1 cellular context compared by ENCODE assay signal in the genomic region with DNA sequence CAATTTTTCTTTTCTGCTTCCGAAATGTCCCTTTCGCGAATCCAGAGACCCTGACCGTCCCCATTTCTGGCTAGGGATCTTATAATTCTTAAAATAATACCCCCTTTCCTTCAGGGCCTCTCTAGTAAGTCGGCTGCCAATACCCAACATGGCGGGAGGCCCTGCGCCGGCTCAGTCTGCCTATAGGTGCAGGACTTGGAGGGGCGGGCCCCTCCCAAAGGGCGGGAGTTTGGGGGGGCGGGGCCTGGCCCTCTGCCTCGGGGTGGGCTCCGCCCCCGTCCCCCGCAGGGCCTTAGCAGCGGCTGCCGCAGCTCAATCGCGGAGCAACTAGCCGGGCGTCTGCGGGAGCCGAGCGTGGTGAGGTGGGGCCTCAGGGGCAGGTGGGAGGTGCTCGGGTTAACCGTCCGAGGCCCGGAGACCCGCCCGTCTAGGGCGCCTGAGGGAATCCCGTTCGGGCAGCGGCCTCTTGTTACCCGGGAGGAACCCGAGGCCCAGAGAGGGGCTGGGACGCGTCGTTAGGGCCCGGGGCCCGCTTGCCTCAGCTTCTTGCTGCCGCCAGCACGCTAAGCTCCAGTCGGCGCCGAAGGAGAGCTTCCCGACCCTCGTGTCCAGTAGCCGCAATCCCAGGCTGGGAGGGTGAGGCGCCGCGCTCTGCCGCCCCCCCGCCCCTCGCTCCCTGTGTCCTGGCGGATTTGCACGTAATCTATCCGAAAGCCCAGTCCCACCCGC.
A peak's percentile ranks its signal among the peaks of the same experiment; 100 is the strongest.
TF ChIP-seq lines count a peak whose summit lies in the region.

Gene CEP250, plus strand, starts transcription at position 718 of the 729 bp plus-strand sequence. CDS start 6,770 bp downstream, outside the sequence.

TF ChIP-seq in HEK293, 187 proteins besides CTCF, POLR2A, EP300 and RAD21 (continued from another document and continues in another):
- no peak for TF ChIP-seq TSHZ1 (tag by site-specific recombination; IDR thresholded peaks at IDR 0.05; ENCODE audit: borderline replicate concordance)
- TF ChIP-seq ZNF629 (tag by site-specific recombination; IDR thresholded peaks at IDR 0.05), result no peak; the same call in 1 of the 2 replicates
- TF ChIP-seq ZNF585B (tag by site-specific recombination; IDR thresholded peaks at IDR 0.05), result no peak
- no peak for TF ChIP-seq ZSCAN18 (tag by site-specific recombination; IDR thresholded peaks at IDR 0.05)
- TF ChIP-seq ZNF555 (tag by site-specific recombination; conservative IDR thresholded peaks at IDR 0.05), result no peak
- no peak for TF ChIP-seq ZNF132 (tag by site-specific recombination; IDR thresholded peaks at IDR 0.05; ENCODE audit: borderline replicate concordance)
- TF ChIP-seq ZBTB21 (tag by site-specific recombination; IDR thresholded peaks at IDR 0.05), result no peak
- no peak; the same call in none of the 2 replicates for TF ChIP-seq PRDM1 (tag by site-specific recombination; IDR thresholded peaks at IDR 0.05)
- no peak for TF ChIP-seq ZNF184 (tag by site-specific recombination; IDR thresholded peaks at IDR 0.05)
- TF ChIP-seq ZNF416 (tag by site-specific recombination; IDR thresholded peaks at IDR 0.05), result no peak
- TF ChIP-seq MEIS1 (CRISPR knock-in tag; IDR thresholded peaks at IDR 0.05; ENCODE audit: borderline replicate concordance), result no peak
- TF ChIP-seq ZNF19 (tag by site-specific recombination; IDR thresholded peaks at IDR 0.05; ENCODE audit: low read depth), result no peak
- no peak for TF ChIP-seq ZNF354C (tag by site-specific recombination; IDR thresholded peaks at IDR 0.05; ENCODE audit: borderline replicate concordance, low read depth)
- no peak for TF ChIP-seq ZNF174 (tag by site-specific recombination; IDR thresholded peaks at IDR 0.05)
- peak; percentile 68 for TF ChIP-seq EGR2 (tag by site-specific recombination; IDR thresholded peaks at IDR 0.05; ENCODE audit: low read depth)
- TF ChIP-seq ZNF548 (tag by site-specific recombination; IDR thresholded peaks at IDR 0.05), result no peak
- TF ChIP-seq, protein P1, sequence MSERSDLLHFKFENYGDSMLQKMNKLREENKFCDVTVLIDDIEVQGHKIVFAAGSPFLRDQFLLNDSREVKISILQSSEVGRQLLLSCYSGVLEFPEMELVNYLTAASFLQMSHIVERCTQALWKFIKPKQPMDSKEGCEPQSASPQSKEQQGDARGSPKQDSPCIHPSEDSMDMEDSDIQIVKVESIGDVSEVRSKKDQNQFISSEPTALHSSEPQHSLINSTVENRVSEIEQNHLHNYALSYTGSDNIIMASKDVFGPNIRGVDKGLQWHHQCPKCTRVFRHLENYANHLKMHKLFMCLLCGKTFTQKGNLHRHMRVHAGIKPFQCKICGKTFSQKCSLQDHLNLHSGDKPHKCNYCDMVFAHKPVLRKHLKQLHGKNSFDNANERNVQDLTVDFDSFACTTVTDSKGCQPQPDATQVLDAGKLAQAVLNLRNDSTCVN (tag by site-specific recombination; optimal IDR thresholded peaks at IDR 0.05), result peak; percentile 56
- no peak for TF ChIP-seq ZFP3 (tag by site-specific recombination; IDR thresholded peaks at IDR 0.05; ENCODE audit: low read depth)
- peak; percentile 98 for TF ChIP-seq GLIS2 (tag by site-specific recombination; IDR thresholded peaks at IDR 0.05)
- no peak for TF ChIP-seq ZEB2 (tag by site-specific recombination; IDR thresholded peaks at IDR 0.05)
- TF ChIP-seq ZNF692 (tag by site-specific recombination; IDR thresholded peaks at IDR 0.05), result peak; percentile 90
- no peak for TF ChIP-seq ZNF707 (tag by site-specific recombination; IDR thresholded peaks at IDR 0.05)
- 0 out of 2 replicates have a peak, but pooled peaks have one; percentile 51 for TF ChIP-seq ZNF391 (tag by site-specific recombination; IDR thresholded peaks at IDR 0.05; ENCODE audit: borderline replicate concordance, low read depth)
- no peak for TF ChIP-seq ZNF223 (tag by site-specific recombination; IDR thresholded peaks at IDR 0.05)
- TF ChIP-seq ZNF280D (tag by site-specific recombination; IDR thresholded peaks at IDR 0.05), result 0 out of 2 replicates have a peak, but pooled peaks have one; percentile 26
- TF ChIP-seq MYNN (tag by site-specific recombination; IDR thresholded peaks at IDR 0.05; ENCODE audit: borderline replicate concordance), result no peak
- TF ChIP-seq MZF1 (tag by site-specific recombination; IDR thresholded peaks at IDR 0.05; ENCODE audit: borderline replicate concordance), result no peak
- TF ChIP-seq ZNF112 (tag by site-specific recombination; IDR thresholded peaks at IDR 0.05), result no peak
- TF ChIP-seq ZNF529 (tag by site-specific recombination; IDR thresholded peaks at IDR 0.05; ENCODE audit: insufficient replicate concordance), result no peak
- TF ChIP-seq ZNF654 (tag by site-specific recombination; IDR thresholded peaks at IDR 0.05; ENCODE audit: low read depth), result no peak
- no peak for TF ChIP-seq ZNF426 (tag by site-specific recombination; IDR thresholded peaks at IDR 0.05)
- TF ChIP-seq ZNF600 (tag by site-specific recombination; IDR thresholded peaks at IDR 0.05), result peak; percentile 79
- TF ChIP-seq, protein P2, sequence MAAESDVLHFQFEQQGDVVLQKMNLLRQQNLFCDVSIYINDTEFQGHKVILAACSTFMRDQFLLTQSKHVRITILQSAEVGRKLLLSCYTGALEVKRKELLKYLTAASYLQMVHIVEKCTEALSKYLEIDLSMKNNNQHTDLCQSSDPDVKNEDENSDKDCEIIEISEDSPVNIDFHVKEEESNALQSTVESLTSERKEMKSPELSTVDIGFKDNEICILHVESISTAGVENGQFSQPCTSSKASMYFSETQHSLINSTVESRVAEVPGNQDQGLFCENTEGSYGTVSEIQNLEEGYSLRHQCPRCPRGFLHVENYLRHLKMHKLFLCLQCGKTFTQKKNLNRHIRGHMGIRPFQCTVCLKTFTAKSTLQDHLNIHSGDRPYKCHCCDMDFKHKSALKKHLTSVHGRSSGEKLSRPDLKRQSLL (tag by site-specific recombination; IDR thresholded peaks at IDR 0.05), result peak; percentile 78; the same call in 1 of the 2 replicates
- TF ChIP-seq SP2 (tag by site-specific recombination; IDR thresholded peaks at IDR 0.05), result peak; percentile 93
- no peak for TF ChIP-seq ZNF530 (tag by site-specific recombination; IDR thresholded peaks at IDR 0.05; ENCODE audit: low read depth)
- TF ChIP-seq ZNF18 (tag by site-specific recombination; IDR thresholded peaks at IDR 0.05), result no peak
- TF ChIP-seq ZNF488 (tag by site-specific recombination; IDR thresholded peaks at IDR 0.05), result no peak
- peak; percentile 37; the same call in 1 of the 2 replicates for TF ChIP-seq ZSCAN30 (tag by site-specific recombination; IDR thresholded peaks at IDR 0.05)
- no peak for TF ChIP-seq ZNF202 (tag by site-specific recombination; IDR thresholded peaks at IDR 0.05; ENCODE audit: borderline replicate concordance)
- TF ChIP-seq ZBTB44 (tag by site-specific recombination; IDR thresholded peaks at IDR 0.05), result no peak
- TF ChIP-seq ZNF169 (tag by site-specific recombination; IDR thresholded peaks at IDR 0.05), result no peak
